Comparison of ENCODE assay signal across 8 cellular contexts in the genomic region with DNA sequence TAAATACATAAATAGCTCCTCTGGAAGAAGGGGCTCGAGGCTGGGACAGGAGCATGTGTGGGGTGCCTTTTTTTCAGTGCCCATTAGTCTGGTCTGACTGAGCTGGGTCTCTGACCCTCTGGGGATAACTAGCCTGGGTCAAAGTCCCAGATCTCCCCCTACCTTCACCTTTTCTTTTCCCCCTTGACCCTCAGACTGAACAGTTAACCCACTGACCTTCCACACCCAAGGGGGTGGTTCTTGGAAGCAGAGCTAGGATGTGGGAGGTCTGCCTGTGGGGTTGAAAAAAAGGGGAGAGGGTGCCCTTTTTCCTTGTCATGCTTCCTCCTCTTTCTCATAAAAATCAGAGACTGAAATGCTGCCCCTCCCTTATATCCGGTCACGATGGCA. TPM values are rescaled to one million over a fixed set of nuclear protein-coding genes. Genes with fewer than 3 reads are reported as not detected.
DNase-seq lines count a peak whose midpoint lies in the region; TF ChIP-seq lines count a peak whose summit lies in the region.

No MANE protein-coding gene starts in this region.

- H3K9me3 Mint-ChIP-seq in dendritic cell treated with granulocyte-macrophage colony-stimulating factor and Interleukin-4, amounts not matched to agents 40 ng/mL and 50 ng/mL, for 4 days: no peaks in the 10 kb centered on the region
- H3K9me3 Mint-ChIP-seq in nephron: no peaks in the 10 kb centered on the region

- no peak for TF ChIP-seq CTCF in BE2C (IDR thresholded peaks at IDR 0.05; ENCODE audit: low read depth, low read length)
- no peak for TF ChIP-seq CTCF in Loucy (conservative IDR thresholded peaks at IDR 0.05; ENCODE audit: low read length)
- no peak for TF ChIP-seq CTCF in nephron (IDR thresholded peaks at IDR 0.05; ENCODE audit: unreplicated experiment in 3 of 3)

- H3K4me1 Mint-ChIP-seq in dendritic cell treated with granulocyte-macrophage colony-stimulating factor and Interleukin-4, amounts not matched to agents 40 ng/mL and 50 ng/mL, for 4 days (ENCODE audit: low read depth): peaks cover 58% of the 10 kb centered on the region
- peaks cover 36% of the 10 kb centered on the region for H3K4me1 Mint-ChIP-seq in nephron

- peak overlapping the region; percentile 82 for H3K4me2 ChIP-seq in Loucy (ENCODE audit: low read depth, low read length, poor library complexity, severe bottlenecking)

- CTCF ChIA-PET in HEK293T (lab: Yijun Ruan, JAX): interaction anchor here (0.5 to 1.5 kb wide), 31 partner anchors 10 to 347 kb away, joined by 3 to 10 read pairs (median 3); a partner anchor contains a TSS

- H3K27ac Mint-ChIP-seq in dendritic cell treated with granulocyte-macrophage colony-stimulating factor and Interleukin-4, amounts not matched to agents 40 ng/mL and 50 ng/mL, for 4 days: peak overlapping the region; percentile 95
- H3K27ac Mint-ChIP-seq in nephron: peak overlapping the region; percentile 84 to 97 (median 88)

- H3F3A ChIP-seq in Loucy (ENCODE audit: low read depth): peaks cover 2% of the 10 kb centered on the region; the same call in 1 of the 2 replicates

- H3K36me3 ChIP-seq in BE2C: no peaks in the 10 kb centered on the region
- H3K36me3 ChIP-seq in Loucy (ENCODE audit: insufficient read depth, low read length): no peaks in the 10 kb centered on the region

- intact Hi-C loops in dendritic cell treated with granulocyte-macrophage colony-stimulating factor and Interleukin-4, amounts not matched to agents 40 ng/mL and 50 ng/mL, for 4 days (cut with micrococcal nuclease): loop anchor here (2.0 kb wide), 2 partner anchors 18 to 162 kb away; no protein-coding TSS in a partner anchor

- H3K27me3 ChIP-seq in BE2C: peaks cover 8% of the 10 kb centered on the region
- no peaks in the 10 kb centered on the region for H3K27me3 ChIP-seq in Loucy (ENCODE audit: insufficient read depth, low read length, poor library complexity, severe bottlenecking)

- DNase-seq in BE2C (no peak), NCI-H128 (lab: John Stamatoyannopoulos, UW; ENCODE audit: unreplicated experiment) (no peak), NCI-H1694 treated with DMSO at 0.1 percent for 48 hours (lab: John Stamatoyannopoulos, UW) (no peak), HEK293T (ENCODE audit: extremely low spot score) (no peak), NAMALWA (ENCODE audit: low spot score) (no peak)

- peak overlapping the region; percentile 77 for H3K4me3 ChIP-seq in BE2C (ENCODE audit: low read depth, low read length)
- H3K4me3 ChIP-seq in Loucy (ENCODE audit: low read length, poor library complexity, severe bottlenecking): peak overlapping the region; percentile 78

- H3K79me2 ChIP-seq in Loucy (ENCODE audit: insufficient read depth, low read length): no peaks in the 10 kb centered on the region

- H3K9me2 ChIP-seq in Loucy (replicated peaks; ENCODE audit: low read depth, low read length): no peaks in the 10 kb centered on the region

- H3K36me3 Mint-ChIP-seq in dendritic cell treated with granulocyte-macrophage colony-stimulating factor and Interleukin-4, amounts not matched to agents 40 ng/mL and 50 ng/mL, for 4 days (ENCODE audit: low read depth): no peaks in the 10 kb centered on the region
- H3K36me3 Mint-ChIP-seq in nephron (ENCODE audit: low read depth): no peaks in the 10 kb centered on the region

- H4K20me1 ChIP-seq in Loucy (ENCODE audit: insufficient read depth, low read length, poor library complexity, severe bottlenecking): no peaks in the 10 kb centered on the region

- H3K27me3 Mint-ChIP-seq in dendritic cell treated with granulocyte-macrophage colony-stimulating factor and Interleukin-4, amounts not matched to agents 40 ng/mL and 50 ng/mL, for 4 days: peaks cover 38% of the 10 kb centered on the region
- H3K27me3 Mint-ChIP-seq in nephron (ENCODE audit: low read depth): peaks cover 20% of the 10 kb centered on the region

- H3K9me3 ChIP-seq in BE2C: no peaks in the 10 kb centered on the region
- no peaks in the 10 kb centered on the region for H3K9me3 ChIP-seq in Loucy (ENCODE audit: insufficient read depth, low read depth, low read length)

- peak overlapping the region; percentile 58 for H3K9ac ChIP-seq in Loucy (ENCODE audit: low read depth, low read length, poor library complexity, severe bottlenecking)

- peak overlapping the region; percentile 87 for H3K4me3 Mint-ChIP-seq in dendritic cell treated with granulocyte-macrophage colony-stimulating factor and Interleukin-4, amounts not matched to agents 40 ng/mL and 50 ng/mL, for 4 days
- H3K4me3 Mint-ChIP-seq in nephron: peak overlapping the region; percentile 94 to 95 (median 95)

- H3K4me1 ChIP-seq in BE2C (peaks cover 6% of the 10 kb centered on the region), Loucy (ENCODE audit: insufficient read depth, low read length, poor library complexity, severe bottlenecking) (peaks cover 28% of the 10 kb centered on the region)

- POLR2A ChIA-PET in HEK293T (lab: Yijun Ruan, JAX): interaction anchor here (0.8 to 2.0 kb wide), 16 partner anchors 11 to 286 kb away, joined by 3 to 11 read pairs (median 3); a partner anchor contains a TSS

- peak overlapping the region; percentile 2; the same call in 1 of the 2 replicates for H2AFZ ChIP-seq in Loucy (ENCODE audit: low read length)

TF ChIP-seq in HEK293T, 16 proteins besides CTCF, POLR2A, EP300 and RAD21:
- TF ChIP-seq ARNT (IDR thresholded peaks at IDR 0.05) (no peak), SUZ12 (IDR thresholded peaks at IDR 0.05) (no peak), NFRKB (IDR thresholded peaks at IDR 0.05) (no peak), FOXA1 (IDR thresholded peaks at IDR 0.05) (no peak), HDGF (IDR thresholded peaks at IDR 0.05; ENCODE audit: borderline replicate concordance) (no peak), TARDBP (IDR thresholded peaks at IDR 0.05) (no peak), BHLHE40 (IDR thresholded peaks at IDR 0.05; ENCODE audit: borderline replicate concordance) (no peak), SP1 (IDR thresholded peaks at IDR 0.05) (no peak), ZNF384 (IDR thresholded peaks at IDR 0.05) (no peak)
- TF ChIP-seq, protein P1, sequence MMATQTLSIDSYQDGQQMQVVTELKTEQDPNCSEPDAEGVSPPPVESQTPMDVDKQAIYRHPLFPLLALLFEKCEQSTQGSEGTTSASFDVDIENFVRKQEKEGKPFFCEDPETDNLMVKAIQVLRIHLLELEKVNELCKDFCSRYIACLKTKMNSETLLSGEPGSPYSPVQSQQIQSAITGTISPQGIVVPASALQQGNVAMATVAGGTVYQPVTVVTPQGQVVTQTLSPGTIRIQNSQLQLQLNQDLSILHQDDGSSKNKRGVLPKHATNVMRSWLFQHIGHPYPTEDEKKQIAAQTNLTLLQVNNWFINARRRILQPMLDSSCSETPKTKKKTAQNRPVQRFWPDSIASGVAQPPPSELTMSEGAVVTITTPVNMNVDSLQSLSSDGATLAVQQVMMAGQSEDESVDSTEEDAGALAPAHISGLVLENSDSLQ (IDR thresholded peaks at IDR 0.05): no peak

RNA-seq across cellular contexts. Expression of a gene that starts 0.9 kb away (rescaled TPM):
- polyA plus RNA-seq in BE2C (2012; ENCODE audit: insufficient read depth, insufficient read length, low read depth): 1.5 TPM

RNA-seq across cellular contexts. Expression of a gene that starts 3.6 kb away (rescaled TPM):
- 12.7 TPM for polyA plus RNA-seq in BE2C (2012; ENCODE audit: insufficient read depth, insufficient read length, low read depth)

RNA-seq across cellular contexts. Expression of a gene that starts 21.0 kb away (rescaled TPM):
- polyA plus RNA-seq in BE2C (2012; ENCODE audit: insufficient read depth, insufficient read length, low read depth): 1.4 TPM

RNA-seq across cellular contexts. Expression of a gene that starts 24.1 kb away (rescaled TPM):
- polyA plus RNA-seq in BE2C (2012; ENCODE audit: insufficient read depth, insufficient read length, low read depth): not detected

RNA-seq across cellular contexts. Expression of a gene that starts 27.8 kb away (rescaled TPM):
- polyA plus RNA-seq in BE2C (2012; ENCODE audit: insufficient read depth, insufficient read length, low read depth): 83.2 TPM
